15 cellular contexts compared by ENCODE assay signal in the genomic region with DNA sequence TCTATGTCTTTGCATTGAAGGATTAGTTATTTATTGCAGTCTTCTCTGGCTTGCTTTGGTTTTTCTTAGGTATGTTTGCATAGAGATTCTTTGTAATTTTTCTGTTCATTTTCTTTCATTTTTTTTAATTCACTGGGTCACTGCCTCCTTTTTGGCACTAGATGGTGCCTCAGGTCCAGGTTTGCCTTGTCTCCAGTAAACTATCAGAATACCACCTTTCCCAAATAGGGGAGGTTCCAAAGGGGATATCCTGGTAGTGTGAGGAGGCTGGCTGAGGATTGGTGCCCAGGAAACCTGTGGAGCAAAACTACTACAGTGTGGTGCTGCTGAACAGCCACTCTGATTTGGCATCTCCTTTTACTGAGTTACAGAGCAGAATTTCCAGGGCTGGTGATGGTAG.
DNase-seq lines count a peak whose midpoint lies in the region; TF ChIP-seq lines count a peak whose summit lies in the region.
"Had no signal": no experiment of that assay in that cellular context is flagged by ENCODE, and none has a peak within 500 bp of the region (broad histone marks: within the 10 kb centered on the region; RNA-seq: fewer than 3 reads in every experiment).

No MANE protein-coding gene starts in this region.

- no peak overlapping the region for H3K27ac ChIP-seq in CD8-positive, alpha-beta memory T cell (ENCODE audit: low read depth, low read length)
- H3K27ac ChIP-seq: dorsolateral prefrontal cortex, upper lobe of right lung had no signal

- peaks cover 9 to 47% (median 22%) of the 10 kb centered on the region in 5 donors for H3K9me3 Mint-ChIP-seq in CD8-positive, alpha-beta memory T cell
- peaks cover 20 to 61% (median 32%) of the 10 kb centered on the region in 6 donors for H3K9me3 Mint-ChIP-seq in immature natural killer cell

- peaks cover 3% of the 10 kb centered on the region for H3K4me1 ChIP-seq in adipocyte (ENCODE audit: control insufficient read depth, insufficient read depth, low read length)
- H3K4me1 ChIP-seq in CD8-positive, alpha-beta memory T cell (ENCODE audit: insufficient read depth, low read length) = no peaks in the 10 kb centered on the region
- H3K4me1 ChIP-seq: upper lobe of right lung had no signal

- H3K27me3 Mint-ChIP-seq in CD8-positive, alpha-beta memory T cell = no peaks in the 10 kb centered on the region
- H3K27me3 Mint-ChIP-seq in immature natural killer cell (ENCODE audit: low read depth in 3 of 3) = no peaks in the 10 kb centered on the region
- H3K27me3 Mint-ChIP-seq: activated T-helper 17 cell treated with anti-CD3 and anti-CD28 coated beads, Interleukin-2, amount 50 U/mL, for 72 hours had no signal

- H3K36me3 ChIP-seq in adipocyte (ENCODE audit: control insufficient read depth, insufficient read depth, low read length, severe bottlenecking) (no peaks in the 10 kb centered on the region), kidney epithelial cell (ENCODE audit: control insufficient read depth, insufficient read depth, low read length) (no peaks in the 10 kb centered on the region)
- H3K36me3 ChIP-seq in CD8-positive, alpha-beta memory T cell (ENCODE audit: insufficient read depth, low read length) = no peaks in the 10 kb centered on the region
- H3K36me3 ChIP-seq: upper lobe of right lung had no signal

- H3K36me3 Mint-ChIP-seq in CD8-positive, alpha-beta memory T cell = no peaks in the 10 kb centered on the region
- H3K36me3 Mint-ChIP-seq in immature natural killer cell = no peaks in the 10 kb centered on the region

- H3K9me3 ChIP-seq in adipocyte (ENCODE audit: control insufficient read depth, low read length) = no peaks in the 10 kb centered on the region
- no peaks in the 10 kb centered on the region for H3K9me3 ChIP-seq in CD8-positive, alpha-beta memory T cell (ENCODE audit: low read length)
- H3K9me3 ChIP-seq: upper lobe of right lung had no signal

- POLR2A ChIA-PET in CD8-positive, alpha-beta memory T cell (lab: Charles Lee) = no interaction called here

- H3K9ac ChIP-seq in adipocyte (ENCODE audit: low read length) = no peak overlapping the region

- CTCF ChIA-PET in CD8-positive, alpha-beta memory T cell (lab: Charles Lee) = no interaction called here

- DNase-seq in COR-L47 (lab: John Stamatoyannopoulos, UW) = peak; percentile 23
- DNase-seq in HK-2 (ENCODE audit: unreplicated experiment) = peak; percentile 4
- DNase-seq in adipocyte (ENCODE audit: low read depth) = peak; percentile 50
- no peak for DNase-seq in kidney epithelial cell (ENCODE audit: low read depth)
- no peak for DNase-seq in T-helper 2 cell
- DNase-seq in activated effector memory CD4-positive, alpha-beta T cell treated with Interleukin-2 at 50 U/mL for 16 hours = no peak
- no peak for DNase-seq in CD8-positive, alpha-beta memory T cell
- no peak for DNase-seq in immature natural killer cell
- DNase-seq: activated CD4-positive, CD25-positive, alpha-beta regulatory T cell; dorsolateral prefrontal cortex; Karpas-422; OCI-M1; posterior cingulate gyrus; upper lobe of right lung had no signal

- H3K4me3 ChIP-seq in adipocyte (ENCODE audit: low read length) (no peak overlapping the region), kidney epithelial cell (ENCODE audit: low read depth, low read length) (no peak overlapping the region)
- H3K4me3 ChIP-seq in CD8-positive, alpha-beta memory T cell (ENCODE audit: low read length) = no peak overlapping the region
- H3K4me3 ChIP-seq: dorsolateral prefrontal cortex, upper lobe of right lung had no signal

- no peaks in the 10 kb centered on the region for H3K4me1 Mint-ChIP-seq in CD8-positive, alpha-beta memory T cell
- H3K4me1 Mint-ChIP-seq in immature natural killer cell = no peaks in the 10 kb centered on the region
- H3K4me1 Mint-ChIP-seq: activated T-helper 17 cell treated with anti-CD3 and anti-CD28 coated beads, Interleukin-2, amount 50 U/mL, for 72 hours had no signal

- peak; percentile 40 for TF ChIP-seq CTCF in kidney epithelial cell (IDR thresholded peaks at IDR 0.05; ENCODE audit: insufficient read depth, low read length, poor library complexity, severe bottlenecking)

- H3K4me3 Mint-ChIP-seq in CD8-positive, alpha-beta memory T cell = no peak overlapping the region
- H3K4me3 Mint-ChIP-seq in immature natural killer cell = no peak overlapping the region
- H3K4me3 Mint-ChIP-seq: activated T-helper 17 cell treated with anti-CD3 and anti-CD28 coated beads, Interleukin-2, amount 50 U/mL, for 72 hours had no signal

- H3K27me3 ChIP-seq in adipocyte (replicated peaks; ENCODE audit: control insufficient read depth, insufficient read depth, low read length) = no peaks in the 10 kb centered on the region
- H3K27me3 ChIP-seq in kidney epithelial cell (ENCODE audit: control insufficient read depth, insufficient read depth, low read length) = no peaks in the 10 kb centered on the region
- no peaks in the 10 kb centered on the region for H3K27me3 ChIP-seq in CD8-positive, alpha-beta memory T cell (ENCODE audit: insufficient read depth, low read length, poor library complexity, severe bottlenecking)
- H3K27me3 ChIP-seq: dorsolateral prefrontal cortex, upper lobe of right lung had no signal

- no peak overlapping the region for H3K27ac Mint-ChIP-seq in CD8-positive, alpha-beta memory T cell
- H3K27ac Mint-ChIP-seq in immature natural killer cell = no peak overlapping the region
- H3K27ac Mint-ChIP-seq: activated T-helper 17 cell treated with anti-CD3 and anti-CD28 coated beads, Interleukin-2, amount 50 U/mL, for 72 hours had no signal

Comparison
In these comparisons a context has a peak if more than half of its experiments do, and no peak if none do; other contexts are left out.
1. DNase-seq: peak in COR-L47 (single experiment), HK-2 (single experiment) and adipocyte (single experiment); none in kidney epithelial cell (single experiment), T-helper 2 cell (0 of 5), activated effector memory CD4-positive, alpha-beta T cell treated with Interleukin-2 at 50 U/mL for 16 hours (single experiment), CD8-positive, alpha-beta memory T cell (0 of 5) and immature natural killer cell (0 of 3).